ENCODE assay signal across 1 cellular context in genomic region chr22:26416670-26417270, GRCh38.
TF ChIP-seq lines count a peak whose summit lies in the region.

No MANE protein-coding gene starts in this region.

TF ChIP-seq in GM23338, 12 proteins besides CTCF, POLR2A, EP300 and RAD21 (continued from another document):
- TF ChIP-seq, protein P1, sequence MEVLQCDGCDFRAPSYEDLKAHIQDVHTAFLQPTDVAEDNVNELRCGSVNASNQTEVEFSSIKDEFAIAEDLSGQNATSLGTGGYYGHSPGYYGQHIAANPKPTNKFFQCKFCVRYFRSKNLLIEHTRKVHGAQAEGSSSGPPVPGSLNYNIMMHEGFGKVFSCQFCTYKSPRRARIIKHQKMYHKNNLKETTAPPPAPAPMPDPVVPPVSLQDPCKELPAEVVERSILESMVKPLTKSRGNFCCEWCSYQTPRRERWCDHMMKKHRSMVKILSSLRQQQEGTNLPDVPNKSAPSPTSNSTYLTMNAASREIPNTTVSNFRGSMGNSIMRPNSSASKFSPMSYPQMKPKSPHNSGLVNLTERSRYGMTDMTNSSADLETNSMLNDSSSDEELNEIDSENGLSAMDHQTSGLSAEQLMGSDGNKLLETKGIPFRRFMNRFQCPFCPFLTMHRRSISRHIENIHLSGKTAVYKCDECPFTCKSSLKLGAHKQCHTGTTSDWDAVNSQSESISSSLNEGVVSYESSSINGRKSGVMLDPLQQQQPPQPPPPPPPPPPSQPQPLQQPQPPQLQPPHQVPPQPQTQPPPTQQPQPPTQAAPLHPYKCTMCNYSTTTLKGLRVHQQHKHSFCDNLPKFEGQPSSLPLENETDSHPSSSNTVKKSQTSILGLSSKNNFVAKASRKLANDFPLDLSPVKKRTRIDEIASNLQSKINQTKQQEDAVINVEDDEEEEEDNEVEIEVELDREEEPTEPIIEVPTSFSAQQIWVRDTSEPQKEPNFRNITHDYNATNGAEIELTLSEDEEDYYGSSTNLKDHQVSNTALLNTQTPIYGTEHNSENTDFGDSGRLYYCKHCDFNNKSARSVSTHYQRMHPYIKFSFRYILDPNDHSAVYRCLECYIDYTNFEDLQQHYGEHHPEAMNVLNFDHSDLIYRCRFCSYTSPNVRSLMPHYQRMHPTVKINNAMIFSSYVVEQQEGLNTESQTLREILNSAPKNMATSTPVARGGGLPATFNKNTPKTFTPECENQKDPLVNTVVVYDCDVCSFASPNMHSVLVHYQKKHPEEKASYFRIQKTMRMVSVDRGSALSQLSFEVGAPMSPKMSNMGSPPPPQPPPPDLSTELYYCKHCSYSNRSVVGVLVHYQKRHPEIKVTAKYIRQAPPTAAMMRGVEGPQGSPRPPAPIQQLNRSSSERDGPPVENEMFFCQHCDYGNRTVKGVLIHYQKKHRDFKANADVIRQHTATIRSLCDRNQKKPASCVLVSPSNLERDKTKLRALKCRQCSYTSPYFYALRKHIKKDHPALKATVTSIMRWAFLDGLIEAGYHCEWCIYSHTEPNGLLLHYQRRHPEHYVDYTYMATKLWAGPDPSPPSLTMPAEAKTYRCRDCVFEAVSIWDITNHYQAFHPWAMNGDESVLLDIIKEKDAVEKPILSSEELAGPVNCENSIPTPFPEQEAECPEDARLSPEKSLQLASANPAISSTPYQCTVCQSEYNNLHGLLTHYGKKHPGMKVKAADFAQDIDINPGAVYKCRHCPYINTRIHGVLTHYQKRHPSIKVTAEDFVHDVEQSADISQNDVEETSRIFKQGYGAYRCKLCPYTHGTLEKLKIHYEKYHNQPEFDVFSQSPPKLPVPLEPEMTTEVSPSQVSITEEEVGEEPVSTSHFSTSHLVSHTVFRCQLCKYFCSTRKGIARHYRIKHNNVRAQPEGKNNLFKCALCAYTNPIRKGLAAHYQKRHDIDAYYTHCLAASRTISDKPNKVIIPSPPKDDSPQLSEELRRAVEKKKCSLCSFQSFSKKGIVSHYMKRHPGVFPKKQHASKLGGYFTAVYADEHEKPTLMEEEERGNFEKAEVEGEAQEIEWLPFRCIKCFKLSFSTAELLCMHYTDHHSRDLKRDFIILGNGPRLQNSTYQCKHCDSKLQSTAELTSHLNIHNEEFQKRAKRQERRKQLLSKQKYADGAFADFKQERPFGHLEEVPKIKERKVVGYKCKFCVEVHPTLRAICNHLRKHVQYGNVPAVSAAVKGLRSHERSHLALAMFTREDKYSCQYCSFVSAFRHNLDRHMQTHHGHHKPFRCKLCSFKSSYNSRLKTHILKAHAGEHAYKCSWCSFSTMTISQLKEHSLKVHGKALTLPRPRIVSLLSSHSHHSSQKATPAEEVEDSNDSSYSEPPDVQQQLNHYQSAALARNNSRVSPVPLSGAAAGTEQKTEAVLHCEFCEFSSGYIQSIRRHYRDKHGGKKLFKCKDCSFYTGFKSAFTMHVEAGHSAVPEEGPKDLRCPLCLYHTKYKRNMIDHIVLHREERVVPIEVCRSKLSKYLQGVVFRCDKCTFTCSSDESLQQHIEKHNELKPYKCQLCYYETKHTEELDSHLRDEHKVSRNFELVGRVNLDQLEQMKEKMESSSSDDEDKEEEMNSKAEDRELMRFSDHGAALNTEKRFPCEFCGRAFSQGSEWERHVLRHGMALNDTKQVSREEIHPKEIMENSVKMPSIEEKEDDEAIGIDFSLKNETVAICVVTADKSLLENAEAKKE (CRISPR knock-in tag; IDR thresholded peaks at IDR 0.05) = no peak
- no peak for TF ChIP-seq CREB1 (CRISPR knock-in tag; IDR thresholded peaks at IDR 0.05; ENCODE audit: low read depth)
